Comparison of ENCODE assay signal across 1 cellular context in genomic region chr1:161017756-161018630, GRCh38.
TF ChIP-seq lines count a peak whose summit lies in the region.

No MANE protein-coding gene starts in this region.

TF ChIP-seq in A549, 52 proteins besides CTCF, POLR2A, EP300 and RAD21:
- TF ChIP-seq HES2 (IDR thresholded peaks at IDR 0.05): no peak
- no peak for TF ChIP-seq RFX5 (IDR thresholded peaks at IDR 0.05)
- no peak for TF ChIP-seq POLR2AphosphoS2 (conservative IDR thresholded peaks at IDR 0.05; ENCODE audit: low read length)
- no peak for TF ChIP-seq BHLHE40 (IDR thresholded peaks at IDR 0.05; ENCODE audit: low read depth, low read length)
- no peak for TF ChIP-seq REST (IDR thresholded peaks at IDR 0.05)
- no peak for TF ChIP-seq ESRRA (IDR thresholded peaks at IDR 0.05; ENCODE audit: borderline replicate concordance, low read length)
- TF ChIP-seq CHD4 (IDR thresholded peaks at IDR 0.05; ENCODE audit: borderline replicate concordance): no peak
- TF ChIP-seq MAFK (IDR thresholded peaks at IDR 0.05; ENCODE audit: partially characterized antibody): no peak
- TF ChIP-seq TFCP2L1 (CRISPR knock-in tag; IDR thresholded peaks at IDR 0.05): no peak
- TF ChIP-seq RNF2 (IDR thresholded peaks at IDR 0.05; ENCODE audit: borderline replicate concordance, low read depth): no peak
- TF ChIP-seq PBX3 (IDR thresholded peaks at IDR 0.05): no peak
- TF ChIP-seq PHF8 (IDR thresholded peaks at IDR 0.05; ENCODE audit: borderline replicate concordance, low read depth): no peak
